18 cellular contexts compared by ENCODE assay signal in the genomic region with DNA sequence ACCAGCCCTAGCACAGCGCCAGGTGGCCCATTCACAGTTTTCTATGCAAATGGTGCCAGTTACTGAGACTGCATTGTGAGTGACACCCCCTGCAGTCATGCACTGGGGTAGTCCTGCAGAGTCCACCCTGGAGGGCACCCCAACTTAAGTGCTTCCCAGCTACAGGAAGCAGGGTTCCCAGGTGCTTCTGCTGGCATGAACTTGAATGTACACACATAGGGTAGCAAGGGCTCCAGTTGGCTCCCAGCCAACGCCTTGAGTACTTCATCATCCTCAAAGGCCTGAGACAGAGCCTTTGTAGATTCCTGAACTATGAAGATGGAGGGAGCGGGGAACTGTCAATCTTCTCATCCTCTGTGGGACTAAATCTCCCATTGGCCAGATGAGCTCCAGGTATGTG. TPM values are rescaled to one million over a fixed set of nuclear protein-coding genes. Genes with fewer than 3 reads are reported as not detected.
"Had no signal": no experiment of that assay in that cellular context is flagged by ENCODE, and none has a peak within 500 bp of the region (broad histone marks: within the 10 kb centered on the region; RNA-seq: fewer than 3 reads in every experiment).

No MANE protein-coding gene starts in this region.

- H3K4me3 ChIP-seq: lower lobe of right lung, prostate gland, tibial nerve had no signal

- H3K27ac ChIP-seq: prostate gland had no signal

- DNase-seq: activated CD4-positive, alpha-beta memory T cell treated with anti-CD3 and anti-CD28 coated beads, Interleukin-2, amount 10 ng/mL, durations not matched to agents 7 days and 5 days; activated CD4-positive, alpha-beta T cell treated with anti-CD3 and anti-CD28 coated beads for 4 hours; activated naive CD4-positive, alpha-beta T cell treated with anti-CD3 and anti-CD28 coated beads, Interleukin-2, amount 50 U/mL, for 16 hours; activated T-cell treated with anti-CD3 and anti-CD28 coated beads, Interleukin-2, amount 50 U/mL, for 24 hours; head of caudate nucleus; left colon; lower lobe of right lung; nephron progenitor cell; occipital lobe; small intestine; stimulated activated CD4-positive, alpha-beta T cell treated with anti-CD3 and anti-CD28 coated beads, Interleukin-4, amount 100 ng/mL, for 4 hours; stimulated activated CD8-positive, alpha-beta memory T cell treated with anti-CD3 and anti-CD28 coated beads, Interleukin-4, amount 100 ng/mL, for 48 hours; stimulated activated naive CD4-positive, alpha-beta T cell treated with Interleukin-2 at 50 U/mL for 16 hours had no signal

- H3K27me3 ChIP-seq: tibial nerve had no signal

- H3K36me3 ChIP-seq: lower lobe of right lung, prostate gland had no signal

- H3K4me1 ChIP-seq: prostate gland had no signal

- H3K9me3 ChIP-seq: lower lobe of right lung, prostate gland, tibial nerve had no signal

- ATAC-seq: left colon, lower lobe of right lung, right cardiac atrium had no signal

RNA-seq across cellular contexts. Expression of a gene that starts 11.5 kb away (rescaled TPM):
- total RNA-seq: activated CD4-positive, alpha-beta memory T cell treated with anti-CD3 and anti-CD28 coated beads, Interleukin-2, amount 10 ng/mL, durations not matched to agents 7 days and 5 days; astrocyte; dermis microvascular lymphatic vessel endothelial cell had no signal
